In genomic region chr1:21232044-21232443, GRCh38 we compare ENCODE assay signal across 8 cellular contexts. TPM values are rescaled to one million over a fixed set of nuclear protein-coding genes. Genes with fewer than 3 reads are reported as not detected.
DNase-seq lines count a peak whose midpoint lies in the region; ATAC-seq, FAIRE-seq and TF ChIP-seq lines count a peak whose summit lies in the region.

No MANE protein-coding gene starts in this region.

- FAIRE-seq in D721Med (lab: Jason Lieb, UNC): no peak

- TF ChIP-seq RAD21 in HCT116 (IDR thresholded peaks at IDR 0.05; ENCODE audit: low read depth): peak; percentile 90

- POLR2A ChIA-PET in HCT116 (lab: Charles Lee): interaction anchor here (1.6 kb wide), 1 partner anchor 136 kb away, joined by 7 read pairs; no protein-coding TSS in a partner anchor

- ATAC-seq in HCT116: peak; percentile 81
- no peak for ATAC-seq in GM21515 (IDR thresholded peaks at IDR 0.05; ENCODE audit: unreplicated experiment)
- no peak for ATAC-seq in GM18861 (IDR thresholded peaks at IDR 0.05; ENCODE audit: unreplicated experiment)

- DNase-seq in D721Med (ENCODE audit: insufficient read length, low spot score) (no peak), HCT116 (ENCODE audit: low read depth, low spot score) (peak; percentile 26), NT2/D1 (ENCODE audit: low read depth, low spot score) (peak; percentile 32), astrocyte of the hippocampus (ENCODE audit: low read depth, low spot score) (peak; percentile 73), hepatocyte (ENCODE audit: low spot score) (peak; percentile 77)
- DNase-seq in stimulated activated CD8-positive, alpha-beta memory T cell treated with anti-CD3 and anti-CD28 coated beads, Interleukin-15, amount 100 ng/mL, for 1 hour (ENCODE audit: low read depth): peak; percentile 14

- H3K27me3 ChIP-seq in HCT116 (ENCODE audit: insufficient read depth, low read length) (no peaks in the 10 kb centered on the region), NT2/D1 (ENCODE audit: insufficient read depth, insufficient read length) (no peaks in the 10 kb centered on the region), hepatocyte (no peaks in the 10 kb centered on the region)

- H3K4me3 ChIP-seq in HCT116 (replicated peaks in 1 of 2; ENCODE audit: low read depth in 1 of 2, low read length in 2 of 2) (no peak overlapping the region), NT2/D1 (ENCODE audit: insufficient read length, low read depth) (no peak overlapping the region), hepatocyte (no peak overlapping the region)

- peaks cover 0 to 10% of the 10 kb centered on the region in 2 experiments; a peak in 1 of 4 replicates for H3K4me1 ChIP-seq in HCT116 (ENCODE audit: control insufficient read depth in 1 of 2, insufficient read depth in 2 of 2, low read length in 2 of 2)
- peaks cover 9% of the 10 kb centered on the region for H3K4me1 ChIP-seq in NT2/D1 (ENCODE audit: insufficient read depth, insufficient read length)
- H3K4me1 ChIP-seq in hepatocyte (ENCODE audit: insufficient read depth): no peaks in the 10 kb centered on the region

- intact Hi-C loops in HCT116 (cut with micrococcal nuclease): loop anchor here (1.0 to 5.0 kb wide), 2 partner anchors 136 to 340 kb away; no protein-coding TSS in a partner anchor

- no peak overlapping the region for H3K27ac ChIP-seq in HCT116 (ENCODE audit: low read depth, low read length)
- H3K27ac ChIP-seq in hepatocyte: no peak overlapping the region

- H3K9ac ChIP-seq in HCT116 (ENCODE audit: low read length) (no peak overlapping the region), NT2/D1 (ENCODE audit: insufficient read length, low read depth) (no peak overlapping the region)

- RAD21 ChIA-PET in HCT116 (lab: Charles Lee; ENCODE audit: low non-redundant PET in 1 of 2, low total read pairs in 2 of 2, uncharacterized antibody in 2 of 2, unreplicated experiment in 2 of 2): interaction anchor here (1.2 to 2.2 kb wide), 3 partner anchors 23 to 137 kb away, joined by 5 to 14 read pairs (median 10); no protein-coding TSS in a partner anchor

- no peak overlapping the region for H3K4me2 ChIP-seq in HCT116 (ENCODE audit: low read length)
- H3K4me2 ChIP-seq in hepatocyte: no peak overlapping the region

- no peaks in the 10 kb centered on the region for H3K9me2 ChIP-seq in HCT116 (ENCODE audit: insufficient read depth)
- no peaks in the 10 kb centered on the region for H3K9me2 ChIP-seq in hepatocyte (replicated peaks; ENCODE audit: insufficient read depth)

- no peak for TF ChIP-seq POLR2A in HCT116 (IDR thresholded peaks at IDR 0.05; ENCODE audit: borderline replicate concordance, extremely low read depth, insufficient read depth, insufficient read length)

- H2AFZ ChIP-seq in HCT116 (ENCODE audit: low read depth, low read length, poor library complexity, severe bottlenecking) (no peak overlapping the region), hepatocyte (no peak overlapping the region)

- CTCF ChIA-PET in HCT116 (lab: Charles Lee): interaction anchor here (0.6 to 4.8 kb wide), 11 partner anchors 13 to 607 kb away, joined by 3 to 67 read pairs (median 7); no protein-coding TSS in a partner anchor

- TF ChIP-seq CTCF in D721Med (IDR thresholded peaks at IDR 0.05; ENCODE audit: insufficient read depth, missing control alignments): peak; percentile 77
- TF ChIP-seq CTCF in HCT116 (IDR thresholded peaks at IDR 0.05 in 2 of 3, conservative IDR thresholded peaks at IDR 0.05 in 1 of 3; ENCODE audit: borderline replicate concordance in 1 of 3, insufficient read depth in 1 of 3, low read depth in 2 of 3, low read length in 2 of 3): peak; percentile 61 to 83 (median 76)
- TF ChIP-seq CTCF in hepatocyte (IDR thresholded peaks at IDR 0.05; ENCODE audit: poor library complexity): peak; percentile 80

- H3K9me3 ChIP-seq in HCT116 (ENCODE audit: control insufficient read depth in 1 of 2, insufficient read depth in 1 of 2, low read depth in 1 of 2, low read length in 2 of 2) (no peaks in the 10 kb centered on the region), NT2/D1 (ENCODE audit: insufficient read depth, low read length) (no peaks in the 10 kb centered on the region), hepatocyte (ENCODE audit: low read depth) (no peaks in the 10 kb centered on the region)

- H4K20me1 ChIP-seq in HCT116 (ENCODE audit: insufficient read depth) (no peaks in the 10 kb centered on the region), hepatocyte (ENCODE audit: insufficient read depth, poor library complexity, severe bottlenecking) (no peaks in the 10 kb centered on the region)

- no TSS peak for BruUV-seq in HCT116 (replicated peaks; lab: Mats Ljungman, UMichigan)

- 80% methylated on average over 3 of the region's 3 CpGs for WGBS in hepatocyte (ENCODE audit: low lambda C conversion rate, missing lambda C conversion rate)

- H3K79me2 ChIP-seq in HCT116 (ENCODE audit: insufficient read depth, low read length) (no peaks in the 10 kb centered on the region), hepatocyte (no peaks in the 10 kb centered on the region)

- H3K36me3 ChIP-seq in HCT116 (ENCODE audit: control insufficient read depth in 1 of 2, insufficient read depth in 2 of 2, low read length in 2 of 2) (peaks cover 6 to 8% of the 10 kb centered on the region in 2 experiments; a peak in 3 of 4 replicates), NT2/D1 (ENCODE audit: insufficient read depth, insufficient read length, low read length) (peaks cover 47% of the 10 kb centered on the region), hepatocyte (replicated peaks; ENCODE audit: insufficient read depth, low read depth) (no peaks in the 10 kb centered on the region)

TF ChIP-seq in HCT116, 20 proteins besides CTCF, POLR2A, EP300 and RAD21:
- TF ChIP-seq EGR1 (IDR thresholded peaks at IDR 0.05; ENCODE audit: low read depth) (no peak), FOSL1 (IDR thresholded peaks at IDR 0.05; ENCODE audit: low read depth) (no peak), ELF1 (IDR thresholded peaks at IDR 0.05; ENCODE audit: borderline replicate concordance, low read depth) (no peak), EZH2phosphoT487 (IDR thresholded peaks at IDR 0.05; ENCODE audit: borderline replicate concordance) (no peak), EZH2 (IDR thresholded peaks at IDR 0.05) (no peak), SP1 (IDR thresholded peaks at IDR 0.05; ENCODE audit: low read depth) (no peak), TCF7L2 (IDR thresholded peaks at IDR 0.05; ENCODE audit: borderline replicate concordance, extremely low read depth, insufficient read depth, insufficient read length) (no peak), ZNF274 (IDR thresholded peaks at IDR 0.05; ENCODE audit: low read depth, low read length) (no peak), YY1 (IDR thresholded peaks at IDR 0.05; ENCODE audit: extremely low read depth, insufficient replicate concordance, low read depth, low read length) (no peak), JUND (IDR thresholded peaks at IDR 0.05) (no peak)
- TF ChIP-seq, protein P1, sequence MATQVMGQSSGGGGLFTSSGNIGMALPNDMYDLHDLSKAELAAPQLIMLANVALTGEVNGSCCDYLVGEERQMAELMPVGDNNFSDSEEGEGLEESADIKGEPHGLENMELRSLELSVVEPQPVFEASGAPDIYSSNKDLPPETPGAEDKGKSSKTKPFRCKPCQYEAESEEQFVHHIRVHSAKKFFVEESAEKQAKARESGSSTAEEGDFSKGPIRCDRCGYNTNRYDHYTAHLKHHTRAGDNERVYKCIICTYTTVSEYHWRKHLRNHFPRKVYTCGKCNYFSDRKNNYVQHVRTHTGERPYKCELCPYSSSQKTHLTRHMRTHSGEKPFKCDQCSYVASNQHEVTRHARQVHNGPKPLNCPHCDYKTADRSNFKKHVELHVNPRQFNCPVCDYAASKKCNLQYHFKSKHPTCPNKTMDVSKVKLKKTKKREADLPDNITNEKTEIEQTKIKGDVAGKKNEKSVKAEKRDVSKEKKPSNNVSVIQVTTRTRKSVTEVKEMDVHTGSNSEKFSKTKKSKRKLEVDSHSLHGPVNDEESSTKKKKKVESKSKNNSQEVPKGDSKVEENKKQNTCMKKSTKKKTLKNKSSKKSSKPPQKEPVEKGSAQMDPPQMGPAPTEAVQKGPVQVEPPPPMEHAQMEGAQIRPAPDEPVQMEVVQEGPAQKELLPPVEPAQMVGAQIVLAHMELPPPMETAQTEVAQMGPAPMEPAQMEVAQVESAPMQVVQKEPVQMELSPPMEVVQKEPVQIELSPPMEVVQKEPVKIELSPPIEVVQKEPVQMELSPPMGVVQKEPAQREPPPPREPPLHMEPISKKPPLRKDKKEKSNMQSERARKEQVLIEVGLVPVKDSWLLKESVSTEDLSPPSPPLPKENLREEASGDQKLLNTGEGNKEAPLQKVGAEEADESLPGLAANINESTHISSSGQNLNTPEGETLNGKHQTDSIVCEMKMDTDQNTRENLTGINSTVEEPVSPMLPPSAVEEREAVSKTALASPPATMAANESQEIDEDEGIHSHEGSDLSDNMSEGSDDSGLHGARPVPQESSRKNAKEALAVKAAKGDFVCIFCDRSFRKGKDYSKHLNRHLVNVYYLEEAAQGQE (IDR thresholded peaks at IDR 0.05; ENCODE audit: low read depth): no peak
- TF ChIP-seq, protein P2, sequence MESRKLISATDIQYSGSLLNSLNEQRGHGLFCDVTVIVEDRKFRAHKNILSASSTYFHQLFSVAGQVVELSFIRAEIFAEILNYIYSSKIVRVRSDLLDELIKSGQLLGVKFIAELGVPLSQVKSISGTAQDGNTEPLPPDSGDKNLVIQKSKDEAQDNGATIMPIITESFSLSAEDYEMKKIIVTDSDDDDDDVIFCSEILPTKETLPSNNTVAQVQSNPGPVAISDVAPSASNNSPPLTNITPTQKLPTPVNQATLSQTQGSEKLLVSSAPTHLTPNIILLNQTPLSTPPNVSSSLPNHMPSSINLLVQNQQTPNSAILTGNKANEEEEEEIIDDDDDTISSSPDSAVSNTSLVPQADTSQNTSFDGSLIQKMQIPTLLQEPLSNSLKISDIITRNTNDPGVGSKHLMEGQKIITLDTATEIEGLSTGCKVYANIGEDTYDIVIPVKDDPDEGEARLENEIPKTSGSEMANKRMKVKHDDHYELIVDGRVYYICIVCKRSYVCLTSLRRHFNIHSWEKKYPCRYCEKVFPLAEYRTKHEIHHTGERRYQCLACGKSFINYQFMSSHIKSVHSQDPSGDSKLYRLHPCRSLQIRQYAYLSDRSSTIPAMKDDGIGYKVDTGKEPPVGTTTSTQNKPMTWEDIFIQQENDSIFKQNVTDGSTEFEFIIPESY (IDR thresholded peaks at IDR 0.05; ENCODE audit: extremely low read depth, insufficient replicate concordance, low read length): no peak

RNA-seq across cellular contexts. Expression of gene EIF4G3, which starts 55.3 kb away (rescaled TPM):
- total RNA-seq in HCT116 (2021; ENCODE audit: unreplicated experiment): 40.1 TPM
- 17.5 and 19.1 TPM in 2 replicates for polyA plus RNA-seq in HCT116 (2012)
- total RNA-seq in hepatocyte: 42.2 and 48.5 TPM in 2 replicates
- polyA plus RNA-seq in hepatocyte: 31.2 and 33.4 TPM in 2 replicates

RNA-seq across cellular contexts. Expression of gene ECE1, which starts 58.2 kb away (rescaled TPM):
- total RNA-seq in HCT116 (2021; ENCODE audit: unreplicated experiment): 66.8 TPM
- polyA plus RNA-seq in HCT116 (2012): 64.9 and 72.0 TPM in 2 replicates
- 35.1 and 60.8 TPM in 2 replicates for total RNA-seq in hepatocyte
- polyA plus RNA-seq in hepatocyte: 84.4 and 90.6 TPM in 2 replicates
